Comparison of ENCODE assay signal across 1 cellular context in the genomic region with DNA sequence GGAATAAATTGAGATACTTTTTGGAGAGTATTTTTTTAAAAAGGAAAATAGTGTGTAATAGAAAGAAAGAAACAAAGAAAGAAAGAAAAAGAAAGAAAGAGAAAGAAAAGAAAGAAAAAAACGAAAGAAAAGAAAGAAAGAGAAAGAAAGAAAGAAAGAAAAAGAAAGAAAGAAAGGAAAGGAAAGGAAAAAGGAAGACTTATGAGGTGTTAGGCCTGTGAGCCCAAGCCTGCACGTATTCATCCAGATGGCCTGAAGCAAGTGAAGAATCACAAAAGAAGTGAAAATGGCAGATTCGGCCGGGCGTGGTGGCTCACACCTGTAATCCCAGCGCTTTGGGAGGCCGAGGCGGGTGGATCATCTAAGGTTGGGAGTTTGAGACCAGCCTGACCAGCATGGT.
TF ChIP-seq lines count a peak whose summit lies in the region.

No MANE protein-coding gene starts in this region.

TF ChIP-seq in WTC11, 78 proteins besides CTCF, POLR2A, EP300 and RAD21:
- TF ChIP-seq, protein P1, sequence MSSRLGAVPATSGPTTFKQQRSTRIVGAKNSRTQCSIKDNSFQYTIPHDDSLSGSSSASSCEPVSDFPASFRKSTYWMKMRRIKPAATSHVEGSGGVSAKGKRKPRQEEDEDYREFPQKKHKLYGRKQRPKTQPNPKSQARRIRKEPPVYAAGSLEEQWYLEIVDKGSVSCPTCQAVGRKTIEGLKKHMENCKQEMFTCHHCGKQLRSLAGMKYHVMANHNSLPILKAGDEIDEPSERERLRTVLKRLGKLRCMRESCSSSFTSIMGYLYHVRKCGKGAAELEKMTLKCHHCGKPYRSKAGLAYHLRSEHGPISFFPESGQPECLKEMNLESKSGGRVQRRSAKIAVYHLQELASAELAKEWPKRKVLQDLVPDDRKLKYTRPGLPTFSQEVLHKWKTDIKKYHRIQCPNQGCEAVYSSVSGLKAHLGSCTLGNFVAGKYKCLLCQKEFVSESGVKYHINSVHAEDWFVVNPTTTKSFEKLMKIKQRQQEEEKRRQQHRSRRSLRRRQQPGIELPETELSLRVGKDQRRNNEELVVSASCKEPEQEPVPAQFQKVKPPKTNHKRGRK (CRISPR knock-in tag; IDR thresholded peaks at IDR 0.05; ENCODE audit: borderline replicate concordance) = 0 out of 2 replicates have a peak, but pooled peaks have one; percentile 52
